ENCODE assay signal across 8 cellular contexts in the genomic region with DNA sequence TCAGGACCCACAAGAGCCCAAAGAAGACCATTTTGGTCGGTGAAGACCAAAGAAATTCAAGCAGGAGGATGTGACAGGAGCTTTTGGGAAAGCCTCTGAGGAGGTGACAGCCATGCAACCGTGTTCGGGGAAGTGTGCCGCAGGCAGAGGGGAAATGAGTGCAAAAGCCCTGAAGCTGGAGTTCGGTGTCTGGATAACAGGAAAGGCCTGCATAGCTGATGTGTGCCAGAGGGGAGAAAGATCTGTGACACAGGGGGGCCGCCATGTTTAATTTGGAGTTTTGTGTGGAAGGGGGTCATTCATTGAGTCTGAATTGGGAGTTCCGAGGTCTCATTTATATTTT. TPM values are rescaled to one million over a fixed set of nuclear protein-coding genes. Genes with fewer than 3 reads are reported as not detected.
DNase-seq lines count a peak whose midpoint lies in the region; ATAC-seq lines count a peak whose summit lies in the region.

No MANE protein-coding gene starts in this region.

- peaks cover 0 to 25% (median 2%) of the 10 kb centered on the region in 3 donors for H3K36me3 Mint-ChIP-seq in CD8-positive, alpha-beta memory T cell

- H3K4me1 Mint-ChIP-seq in CD8-positive, alpha-beta memory T cell, result peaks cover 53 to 69% (median 69%) of the 10 kb centered on the region in 3 donors

- peak overlapping the region; percentile 97 for H3K4me3 ChIP-seq in CD8-positive, alpha-beta memory T cell (ENCODE audit: low read length)
- H3K4me3 ChIP-seq in HUES48 (ENCODE audit: low read depth, low read length), result peak overlapping the region; percentile 88
- peak overlapping the region; percentile 93 for H3K4me3 ChIP-seq in iPS-18c (ENCODE audit: insufficient read depth, low read depth, low read length)

- POLR2A ChIA-PET in CD8-positive, alpha-beta memory T cell (lab: Charles Lee), result interaction anchor here (0.5 to 4.2 kb wide), 7 partner anchors 14 to 148 kb away, joined by 3 to 60 read pairs (median 6); partner anchors contain the start of genes GSPT1 and TXNDC11

- no peak for ATAC-seq in GM21360 (IDR thresholded peaks at IDR 0.05; ENCODE audit: unreplicated experiment)
- ATAC-seq in HG03460 (IDR thresholded peaks at IDR 0.05; ENCODE audit: unreplicated experiment), result no peak

- peak overlapping the region; percentile 98 for H3K27ac ChIP-seq in CD8-positive, alpha-beta memory T cell (ENCODE audit: low read depth, low read length)
- peak overlapping the region; percentile 99 for H3K27ac ChIP-seq in HUES48 (ENCODE audit: low read depth, low read length)
- peak overlapping the region; percentile 93 for H3K27ac ChIP-seq in adipose tissue (ENCODE audit: low read depth, low read length)

- peak overlapping the region; percentile 92 to 97 (median 93) for H3K4me3 Mint-ChIP-seq in CD8-positive, alpha-beta memory T cell

- no peaks in the 10 kb centered on the region for H3K9me3 ChIP-seq in CD8-positive, alpha-beta memory T cell (ENCODE audit: low read length)
- no peaks in the 10 kb centered on the region for H3K9me3 ChIP-seq in HUES48 (ENCODE audit: control insufficient read depth, insufficient read depth, low read length)
- H3K9me3 ChIP-seq in iPS-18c (ENCODE audit: control insufficient read depth, insufficient read depth, low read length), result no peaks in the 10 kb centered on the region

- H3K27ac Mint-ChIP-seq in CD8-positive, alpha-beta memory T cell, result peak overlapping the region; percentile 97 to 100 (median 98)

- H3K9ac ChIP-seq in HUES48 (ENCODE audit: low read depth, low read length), result peak overlapping the region; percentile 89

- peaks cover 0 to 5% of the 10 kb centered on the region in 2 donors for H3K27me3 Mint-ChIP-seq in CD8-positive, alpha-beta memory T cell

- H3K27me3 ChIP-seq in CD8-positive, alpha-beta memory T cell (ENCODE audit: insufficient read depth, low read length, poor library complexity, severe bottlenecking), result no peaks in the 10 kb centered on the region
- no peaks in the 10 kb centered on the region for H3K27me3 ChIP-seq in HUES48 (ENCODE audit: control insufficient read depth, insufficient read depth, low read length)

- WGBS in adipose tissue, 3 donors, result 1 to 4% (median 4%) methylated on average over 7 of the region's 7 CpGs

- H3K4me1 ChIP-seq in CD8-positive, alpha-beta memory T cell (ENCODE audit: insufficient read depth, low read length), result peaks cover 59% of the 10 kb centered on the region
- peaks cover 9% of the 10 kb centered on the region; the same call in 1 of the 2 replicates for H3K4me1 ChIP-seq in HUES48 (ENCODE audit: control insufficient read depth, insufficient read depth, low read length)

- H3K36me3 ChIP-seq in CD8-positive, alpha-beta memory T cell (ENCODE audit: insufficient read depth, low read length), result no peaks in the 10 kb centered on the region
- H3K36me3 ChIP-seq in HUES48 (ENCODE audit: control insufficient read depth, insufficient read depth, low read length), result peaks cover 15% of the 10 kb centered on the region

- DNase-seq in CD8-positive, alpha-beta memory T cell, result no peak
- peak; percentile 47 for DNase-seq in stimulated activated CD8-positive, alpha-beta memory T cell treated with anti-CD3 and anti-CD28 coated beads, Interleukin-4, amount 100 ng/mL, for 48 hours
- no peak for DNase-seq in NCI-H446 treated with DMSO at 0.1 percent for 48 hours (lab: John Stamatoyannopoulos, UW)

- CTCF ChIA-PET in CD8-positive, alpha-beta memory T cell (lab: Charles Lee), result interaction anchor here (0.9 to 5.2 kb wide), 15 partner anchors 13 to 402 kb away, joined by 3 to 92 read pairs (median 5); partner anchors contain the start of gene TXNDC11

- H3K9me3 Mint-ChIP-seq in CD8-positive, alpha-beta memory T cell, result no peaks in the 10 kb centered on the region

RNA-seq across cellular contexts. Expression of gene ZC3H7A, which starts 0.9 kb away (rescaled TPM):
- 10 to 100 TPM; 51.9 to 54.2 TPM for total RNA-seq in CD8-positive, alpha-beta memory T cell
- 35.6 TPM for polyA plus RNA-seq in CD8-positive, alpha-beta memory T cell
- 10 to 100 TPM; 20.9 to 37.1 (median 23.4) TPM for polyA plus RNA-seq in adipose tissue

RNA-seq across cellular contexts. Expression of gene RSL1D1, which starts 53.4 kb away (rescaled TPM):
- total RNA-seq in CD8-positive, alpha-beta memory T cell, result 100 to 1,000 TPM; 355 to 362 TPM
- polyA plus RNA-seq in CD8-positive, alpha-beta memory T cell, result 265 TPM
- 100 to 1,000 TPM in 2 of 3 donors, 10 to 100 TPM in 1; 78.8 to 147 (median 103) TPM for polyA plus RNA-seq in adipose tissue

RNA-seq across cellular contexts. Expression of gene TXNDC11, which starts 55.3 kb away (rescaled TPM):
- 10 to 100 TPM; 32.8 to 38.8 TPM for total RNA-seq in CD8-positive, alpha-beta memory T cell
- polyA plus RNA-seq in CD8-positive, alpha-beta memory T cell, result 57.8 TPM
- polyA plus RNA-seq in adipose tissue, result 10 to 100 TPM; 29.7 to 47.3 (median 35.5) TPM
